In genomic region chr10:124226271-124226911, GRCh38 we compare ENCODE assay signal across 2 cellular contexts.
TF ChIP-seq lines count a peak whose summit lies in the region.

No MANE protein-coding gene starts in this region.

TF ChIP-seq in GM12878, 131 proteins besides CTCF, POLR2A, EP300 and RAD21 (continued from another document):
- TF ChIP-seq, protein P1, sequence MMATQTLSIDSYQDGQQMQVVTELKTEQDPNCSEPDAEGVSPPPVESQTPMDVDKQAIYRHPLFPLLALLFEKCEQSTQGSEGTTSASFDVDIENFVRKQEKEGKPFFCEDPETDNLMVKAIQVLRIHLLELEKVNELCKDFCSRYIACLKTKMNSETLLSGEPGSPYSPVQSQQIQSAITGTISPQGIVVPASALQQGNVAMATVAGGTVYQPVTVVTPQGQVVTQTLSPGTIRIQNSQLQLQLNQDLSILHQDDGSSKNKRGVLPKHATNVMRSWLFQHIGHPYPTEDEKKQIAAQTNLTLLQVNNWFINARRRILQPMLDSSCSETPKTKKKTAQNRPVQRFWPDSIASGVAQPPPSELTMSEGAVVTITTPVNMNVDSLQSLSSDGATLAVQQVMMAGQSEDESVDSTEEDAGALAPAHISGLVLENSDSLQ (IDR thresholded peaks at IDR 0.05), result no peak
- TF ChIP-seq IKZF2 (IDR thresholded peaks at IDR 0.05) (peak; percentile 100), RELB (IDR thresholded peaks at IDR 0.05; ENCODE audit: low read depth) (peak; percentile 100)

TF ChIP-seq in WTC11, 78 proteins besides CTCF, POLR2A, EP300 and RAD21 (continued from another document):
- no peak for TF ChIP-seq ETV6 (CRISPR knock-in tag; IDR thresholded peaks at IDR 0.05)
- no peak for TF ChIP-seq CREB1 (CRISPR knock-in tag; IDR thresholded peaks at IDR 0.05)
- no peak for TF ChIP-seq EMX1 (CRISPR knock-in tag; IDR thresholded peaks at IDR 0.05)
- TF ChIP-seq ZNF263 (CRISPR knock-in tag; IDR thresholded peaks at IDR 0.05; ENCODE audit: low read depth), result no peak
- TF ChIP-seq ZBTB21 (CRISPR knock-in tag; IDR thresholded peaks at IDR 0.05; ENCODE audit: borderline replicate concordance), result no peak
- no peak for TF ChIP-seq NR1H2 (CRISPR knock-in tag; IDR thresholded peaks at IDR 0.05)
- TF ChIP-seq MYBL2 (CRISPR knock-in tag; IDR thresholded peaks at IDR 0.05), result no peak
- TF ChIP-seq ELF4 (CRISPR knock-in tag; IDR thresholded peaks at IDR 0.05; ENCODE audit: low read depth), result no peak
- no peak for TF ChIP-seq USF1 (CRISPR knock-in tag; IDR thresholded peaks at IDR 0.05)
- no peak for TF ChIP-seq AR (CRISPR knock-in tag; IDR thresholded peaks at IDR 0.05)
- no peak for TF ChIP-seq ZNF232 (CRISPR knock-in tag; IDR thresholded peaks at IDR 0.05)
- TF ChIP-seq TP53 (CRISPR knock-in tag; IDR thresholded peaks at IDR 0.05), result no peak
